Comparison of ENCODE assay signal across 1 cellular context in genomic region chr10:71975891-71976725, GRCh38.
TF ChIP-seq lines count a peak whose summit lies in the region.

No MANE protein-coding gene starts in this region.

TF ChIP-seq in HepG2, 621 proteins besides CTCF, POLR2A, EP300 and RAD21 (continued from another document and continues in another):
- 0 out of 2 replicates have a peak, but pooled peaks have one; percentile 23 for TF ChIP-seq ZBTB4 (CRISPR knock-in tag; IDR thresholded peaks at IDR 0.05; ENCODE audit: borderline replicate concordance)
- TF ChIP-seq KLF15 (CRISPR knock-in tag; IDR thresholded peaks at IDR 0.05; ENCODE audit: borderline replicate concordance): no peak
- no peak for TF ChIP-seq ZBTB7B (CRISPR knock-in tag; IDR thresholded peaks at IDR 0.05)
- TF ChIP-seq LCORL (IDR thresholded peaks at IDR 0.05): no peak
- no peak for TF ChIP-seq LCORL (CRISPR knock-in tag; IDR thresholded peaks at IDR 0.05)
- TF ChIP-seq ZNF616 (CRISPR knock-in tag; IDR thresholded peaks at IDR 0.05; ENCODE audit: low read depth): no peak
- TF ChIP-seq, protein P1, sequence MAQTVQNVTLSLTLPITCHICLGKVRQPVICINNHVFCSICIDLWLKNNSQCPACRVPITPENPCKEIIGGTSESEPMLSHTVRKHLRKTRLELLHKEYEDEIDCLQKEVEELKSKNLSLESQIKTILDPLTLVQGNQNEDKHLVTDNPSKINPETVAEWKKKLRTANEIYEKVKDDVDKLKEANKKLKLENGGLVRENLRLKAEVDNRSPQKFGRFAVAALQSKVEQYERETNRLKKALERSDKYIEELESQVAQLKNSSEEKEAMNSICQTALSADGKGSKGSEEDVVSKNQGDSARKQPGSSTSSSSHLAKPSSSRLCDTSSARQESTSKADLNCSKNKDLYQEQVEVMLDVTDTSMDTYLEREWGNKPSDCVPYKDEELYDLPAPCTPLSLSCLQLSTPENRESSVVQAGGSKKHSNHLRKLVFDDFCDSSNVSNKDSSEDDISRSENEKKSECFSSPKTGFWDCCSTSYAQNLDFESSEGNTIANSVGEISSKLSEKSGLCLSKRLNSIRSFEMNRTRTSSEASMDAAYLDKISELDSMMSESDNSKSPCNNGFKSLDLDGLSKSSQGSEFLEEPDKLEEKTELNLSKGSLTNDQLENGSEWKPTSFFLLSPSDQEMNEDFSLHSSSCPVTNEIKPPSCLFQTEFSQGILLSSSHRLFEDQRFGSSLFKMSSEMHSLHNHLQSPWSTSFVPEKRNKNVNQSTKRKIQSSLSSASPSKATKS (CRISPR knock-in tag; IDR thresholded peaks at IDR 0.05): no peak
- TF ChIP-seq, protein P2, sequence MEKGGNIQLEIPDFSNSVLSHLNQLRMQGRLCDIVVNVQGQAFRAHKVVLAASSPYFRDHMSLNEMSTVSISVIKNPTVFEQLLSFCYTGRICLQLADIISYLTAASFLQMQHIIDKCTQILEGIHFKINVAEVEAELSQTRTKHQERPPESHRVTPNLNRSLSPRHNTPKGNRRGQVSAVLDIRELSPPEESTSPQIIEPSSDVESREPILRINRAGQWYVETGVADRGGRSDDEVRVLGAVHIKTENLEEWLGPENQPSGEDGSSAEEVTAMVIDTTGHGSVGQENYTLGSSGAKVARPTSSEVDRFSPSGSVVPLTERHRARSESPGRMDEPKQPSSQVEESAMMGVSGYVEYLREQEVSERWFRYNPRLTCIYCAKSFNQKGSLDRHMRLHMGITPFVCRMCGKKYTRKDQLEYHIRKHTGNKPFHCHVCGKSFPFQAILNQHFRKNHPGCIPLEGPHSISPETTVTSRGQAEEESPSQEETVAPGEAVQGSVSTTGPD (CRISPR knock-in tag; IDR thresholded peaks at IDR 0.05): no peak
- TF ChIP-seq RBM22 (optimal IDR thresholded peaks at IDR 0.05; ENCODE audit: low read length): no peak
- TF ChIP-seq JUNB (CRISPR knock-in tag; IDR thresholded peaks at IDR 0.05; ENCODE audit: borderline replicate concordance): no peak
- TF ChIP-seq SETDB1 (CRISPR knock-in tag; IDR thresholded peaks at IDR 0.05; ENCODE audit: borderline replicate concordance): no peak
- 0 out of 2 replicates have a peak, but pooled peaks have one; percentile 16 for TF ChIP-seq SAFB2 (CRISPR knock-in tag; IDR thresholded peaks at IDR 0.05; ENCODE audit: borderline replicate concordance, low read depth)
- no peak for TF ChIP-seq ATF1 (CRISPR knock-in tag; IDR thresholded peaks at IDR 0.05)
- no peak for TF ChIP-seq ZNF674 (CRISPR knock-in tag; IDR thresholded peaks at IDR 0.05; ENCODE audit: low read depth)
- TF ChIP-seq ZNF225 (CRISPR knock-in tag; IDR thresholded peaks at IDR 0.05): no peak
- TF ChIP-seq ZNF12 (CRISPR knock-in tag; IDR thresholded peaks at IDR 0.05): no peak
- no peak for TF ChIP-seq ZKSCAN1 (IDR thresholded peaks at IDR 0.05; ENCODE audit: low read length)
- TF ChIP-seq ZNF749 (CRISPR knock-in tag; IDR thresholded peaks at IDR 0.05; ENCODE audit: borderline replicate concordance): no peak
- peak; percentile 37 for TF ChIP-seq ZFY (CRISPR knock-in tag; IDR thresholded peaks at IDR 0.05)
- no peak for TF ChIP-seq TBP (CRISPR knock-in tag; IDR thresholded peaks at IDR 0.05)
- TF ChIP-seq, protein P3, sequence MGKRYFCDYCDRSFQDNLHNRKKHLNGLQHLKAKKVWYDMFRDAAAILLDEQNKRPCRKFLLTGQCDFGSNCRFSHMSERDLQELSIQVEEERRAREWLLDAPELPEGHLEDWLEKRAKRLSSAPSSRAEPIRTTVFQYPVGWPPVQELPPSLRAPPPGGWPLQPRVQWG (CRISPR knock-in tag; IDR thresholded peaks at IDR 0.05; ENCODE audit: borderline replicate concordance, low read depth): no peak
- TF ChIP-seq YEATS2 (CRISPR knock-in tag; IDR thresholded peaks at IDR 0.05; ENCODE audit: borderline replicate concordance): no peak
- TF ChIP-seq DDIT3 (CRISPR knock-in tag; IDR thresholded peaks at IDR 0.05): no peak
- TF ChIP-seq, protein P4, sequence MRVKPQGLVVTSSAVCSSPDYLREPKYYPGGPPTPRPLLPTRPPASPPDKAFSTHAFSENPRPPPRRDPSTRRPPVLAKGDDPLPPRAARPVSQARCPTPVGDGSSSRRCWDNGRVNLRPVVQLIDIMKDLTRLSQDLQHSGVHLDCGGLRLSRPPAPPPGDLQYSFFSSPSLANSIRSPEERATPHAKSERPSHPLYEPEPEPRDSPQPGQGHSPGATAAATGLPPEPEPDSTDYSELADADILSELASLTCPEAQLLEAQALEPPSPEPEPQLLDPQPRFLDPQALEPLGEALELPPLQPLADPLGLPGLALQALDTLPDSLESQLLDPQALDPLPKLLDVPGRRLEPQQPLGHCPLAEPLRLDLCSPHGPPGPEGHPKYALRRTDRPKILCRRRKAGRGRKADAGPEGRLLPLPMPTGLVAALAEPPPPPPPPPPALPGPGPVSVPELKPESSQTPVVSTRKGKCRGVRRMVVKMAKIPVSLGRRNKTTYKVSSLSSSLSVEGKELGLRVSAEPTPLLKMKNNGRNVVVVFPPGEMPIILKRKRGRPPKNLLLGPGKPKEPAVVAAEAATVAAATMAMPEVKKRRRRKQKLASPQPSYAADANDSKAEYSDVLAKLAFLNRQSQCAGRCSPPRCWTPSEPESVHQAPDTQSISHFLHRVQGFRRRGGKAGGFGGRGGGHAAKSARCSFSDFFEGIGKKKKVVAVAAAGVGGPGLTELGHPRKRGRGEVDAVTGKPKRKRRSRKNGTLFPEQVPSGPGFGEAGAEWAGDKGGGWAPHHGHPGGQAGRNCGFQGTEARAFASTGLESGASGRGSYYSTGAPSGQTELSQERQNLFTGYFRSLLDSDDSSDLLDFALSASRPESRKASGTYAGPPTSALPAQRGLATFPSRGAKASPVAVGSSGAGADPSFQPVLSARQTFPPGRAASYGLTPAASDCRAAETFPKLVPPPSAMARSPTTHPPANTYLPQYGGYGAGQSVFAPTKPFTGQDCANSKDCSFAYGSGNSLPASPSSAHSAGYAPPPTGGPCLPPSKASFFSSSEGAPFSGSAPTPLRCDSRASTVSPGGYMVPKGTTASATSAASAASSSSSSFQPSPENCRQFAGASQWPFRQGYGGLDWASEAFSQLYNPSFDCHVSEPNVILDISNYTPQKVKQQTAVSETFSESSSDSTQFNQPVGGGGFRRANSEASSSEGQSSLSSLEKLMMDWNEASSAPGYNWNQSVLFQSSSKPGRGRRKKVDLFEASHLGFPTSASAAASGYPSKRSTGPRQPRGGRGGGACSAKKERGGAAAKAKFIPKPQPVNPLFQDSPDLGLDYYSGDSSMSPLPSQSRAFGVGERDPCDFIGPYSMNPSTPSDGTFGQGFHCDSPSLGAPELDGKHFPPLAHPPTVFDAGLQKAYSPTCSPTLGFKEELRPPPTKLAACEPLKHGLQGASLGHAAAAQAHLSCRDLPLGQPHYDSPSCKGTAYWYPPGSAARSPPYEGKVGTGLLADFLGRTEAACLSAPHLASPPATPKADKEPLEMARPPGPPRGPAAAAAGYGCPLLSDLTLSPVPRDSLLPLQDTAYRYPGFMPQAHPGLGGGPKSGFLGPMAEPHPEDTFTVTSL (CRISPR knock-in tag; IDR thresholded peaks at IDR 0.05; ENCODE audit: borderline replicate concordance): no peak
- peak; percentile 29; the same call in 1 of the 2 replicates for TF ChIP-seq KDM5B (CRISPR knock-in tag; IDR thresholded peaks at IDR 0.05; ENCODE audit: borderline replicate concordance)
- TF ChIP-seq CEBPG (CRISPR knock-in tag; IDR thresholded peaks at IDR 0.05): no peak
- TF ChIP-seq ZNF839 (CRISPR knock-in tag; IDR thresholded peaks at IDR 0.05; ENCODE audit: borderline replicate concordance): no peak
- no peak for TF ChIP-seq FOXO1 (CRISPR knock-in tag; IDR thresholded peaks at IDR 0.05)
- TF ChIP-seq ATF4 (CRISPR knock-in tag; IDR thresholded peaks at IDR 0.05): 0 out of 4 replicates have a peak, but pooled peaks of 1 of the 2 experiments have one; percentile 22
- TF ChIP-seq TFE3 (CRISPR knock-in tag; IDR thresholded peaks at IDR 0.05): no peak
- TF ChIP-seq ZZZ3 (CRISPR knock-in tag; IDR thresholded peaks at IDR 0.05; ENCODE audit: borderline replicate concordance): no peak
- no peak for TF ChIP-seq ZNF713 (CRISPR knock-in tag; IDR thresholded peaks at IDR 0.05)
- TF ChIP-seq KLF11 (CRISPR knock-in tag; IDR thresholded peaks at IDR 0.05): no peak
- TF ChIP-seq ZNF687 (CRISPR knock-in tag; IDR thresholded peaks at IDR 0.05): peak; percentile 92
- no peak for TF ChIP-seq TEAD3 (CRISPR knock-in tag; optimal IDR thresholded peaks at IDR 0.05; ENCODE audit: borderline replicate concordance)
- no peak for TF ChIP-seq ZFP1 (CRISPR knock-in tag; IDR thresholded peaks at IDR 0.05)
- TF ChIP-seq, protein P5, sequence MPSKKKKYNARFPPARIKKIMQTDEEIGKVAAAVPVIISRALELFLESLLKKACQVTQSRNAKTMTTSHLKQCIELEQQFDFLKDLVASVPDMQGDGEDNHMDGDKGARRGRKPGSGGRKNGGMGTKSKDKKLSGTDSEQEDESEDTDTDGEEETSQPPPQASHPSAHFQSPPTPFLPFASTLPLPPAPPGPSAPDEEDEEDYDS (CRISPR knock-in tag; IDR thresholded peaks at IDR 0.05): 0 out of 2 replicates have a peak, but pooled peaks have one; percentile 24
